Comparison of ENCODE assay signal across 7 cellular contexts in the genomic region with DNA sequence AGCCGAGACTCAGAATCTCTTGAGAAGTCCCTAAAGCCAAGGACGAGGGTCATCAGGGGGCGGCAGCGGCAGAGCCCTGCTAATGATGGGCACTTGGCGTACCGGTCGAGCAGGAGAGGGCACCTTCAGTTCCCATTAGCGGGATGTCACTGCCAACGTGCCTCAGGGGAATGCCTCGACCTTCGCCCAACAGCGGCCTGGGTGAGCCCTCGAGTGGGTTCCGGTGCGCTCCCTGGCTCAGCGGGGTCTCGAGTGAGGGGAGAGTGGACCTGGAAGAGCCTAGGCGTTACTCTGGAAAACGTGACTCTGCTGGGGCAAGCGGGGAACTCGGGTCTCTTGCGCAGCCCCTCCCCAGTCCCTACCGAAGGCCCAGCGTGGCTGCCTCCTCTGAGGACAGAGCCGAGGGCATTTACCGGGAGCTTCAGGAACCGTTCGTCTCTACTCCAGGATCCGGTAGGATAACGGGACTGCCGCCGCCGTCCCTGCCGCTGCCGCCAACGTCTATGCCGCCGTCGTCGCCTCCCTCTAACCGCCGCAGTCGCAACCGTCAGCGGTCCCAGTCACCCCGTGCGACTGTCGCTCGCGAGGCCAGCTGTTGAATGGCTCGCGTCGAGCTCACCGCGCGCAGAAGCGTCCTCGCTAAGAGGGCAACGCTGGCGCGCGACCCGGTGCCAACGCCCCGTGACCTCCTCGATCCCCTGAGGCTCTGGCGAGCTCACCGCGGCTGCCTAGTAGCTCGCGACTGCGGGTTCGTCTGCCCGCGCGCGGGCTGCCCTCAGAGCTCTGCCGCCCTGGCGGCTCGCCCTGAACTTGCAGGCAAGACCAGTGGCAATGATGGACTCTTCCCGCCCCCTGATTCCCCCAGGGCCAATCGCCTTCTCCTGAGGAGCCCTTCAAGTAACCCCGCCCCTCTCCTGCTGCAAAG. TPM values are rescaled to one million over a fixed set of nuclear protein-coding genes. Genes with fewer than 3 reads are reported as not detected.
DNase-seq lines count a peak whose midpoint lies in the region; ATAC-seq and TF ChIP-seq lines count a peak whose summit lies in the region.

No MANE protein-coding gene starts in this region.

- peaks cover 14% of the 10 kb centered on the region for H3K27me3 Mint-ChIP-seq in activated naive CD4-positive, alpha-beta T cell treated with anti-CD3 and anti-CD28 coated beads for 36 hours (ENCODE audit: low read depth)

- ATAC-seq in left cardiac atrium, result peak; percentile 63 to 87
- no peak for ATAC-seq in GM21367 (IDR thresholded peaks at IDR 0.05; ENCODE audit: unreplicated experiment)

- peak overlapping the region; percentile 69 for H3K4me3 Mint-ChIP-seq in activated naive CD4-positive, alpha-beta T cell treated with anti-CD3 and anti-CD28 coated beads for 36 hours

- intact Hi-C loops in activated naive CD4-positive, alpha-beta T cell treated with anti-CD3 and anti-CD28 coated beads for 36 hours (cut with micrococcal nuclease), result no loop called here
- intact Hi-C loops in left cardiac atrium (cut with DNase I), result no loop called here
- intact Hi-C loops in prostate gland (cut with DNase I), result no loop called here

- no peak overlapping the region for H3K27ac Mint-ChIP-seq in activated naive CD4-positive, alpha-beta T cell treated with anti-CD3 and anti-CD28 coated beads for 36 hours

- H3K9me3 ChIP-seq in prostate gland, result no peaks in the 10 kb centered on the region

- DNase-seq in NCI-H524 treated with DMSO at 0.1 percent for 48 hours (lab: John Stamatoyannopoulos, UW), result peak; percentile 19
- DNase-seq in activated naive CD4-positive, alpha-beta T cell treated with anti-CD3 and anti-CD28 coated beads for 36 hours, result peak; percentile 60
- peak; percentile 50 for DNase-seq in left cardiac atrium
- DNase-seq in stimulated activated CD4-positive, alpha-beta T cell treated with anti-CD3 and anti-CD28 coated beads, Interleukin-12 subunit alpha, Interleukin-12 subunit beta, amount 100 ng/mL, for 24 hours (ENCODE audit: low read depth in 2 of 2), result peak; percentile 9 to 41
- no peak for DNase-seq in prostate gland (ENCODE audit: low spot score)
- no peak for DNase-seq in NCI-H146 (lab: John Stamatoyannopoulos, UW)

- CTCF ChIA-PET in activated naive CD4-positive, alpha-beta T cell treated with anti-CD3 and anti-CD28 coated beads for 36 hours (lab: Charles Lee), result interaction anchor here (0.8 to 1.0 kb wide), 3 partner anchors 35 to 402 kb away, joined by 3 to 4 read pairs (median 3); no protein-coding TSS in a partner anchor

- TF ChIP-seq CTCF in prostate gland (IDR thresholded peaks at IDR 0.05), result peak in 1 of 4 experiments; percentile 26

- no peaks in the 10 kb centered on the region for H3K4me1 ChIP-seq in prostate gland (replicated peaks)

- TF ChIP-seq POLR2A in prostate gland (IDR thresholded peaks at IDR 0.05), result no peak

- no peak overlapping the region for H3K27ac ChIP-seq in prostate gland

- H3K36me3 ChIP-seq in prostate gland, result no peaks in the 10 kb centered on the region

- no peaks in the 10 kb centered on the region for H3K9me3 Mint-ChIP-seq in activated naive CD4-positive, alpha-beta T cell treated with anti-CD3 and anti-CD28 coated beads for 36 hours

- H3K4me1 Mint-ChIP-seq in activated naive CD4-positive, alpha-beta T cell treated with anti-CD3 and anti-CD28 coated beads for 36 hours (ENCODE audit: low read depth), result peaks cover 10% of the 10 kb centered on the region

- no peaks in the 10 kb centered on the region for H3K27me3 ChIP-seq in prostate gland (replicated peaks; ENCODE audit: insufficient read depth)

- WGBS in prostate gland, result 45% methylated on average over 19 of the region's 83 CpGs

- H3K4me3 ChIP-seq in prostate gland, result no peak overlapping the region

- no peaks in the 10 kb centered on the region for H3K36me3 Mint-ChIP-seq in activated naive CD4-positive, alpha-beta T cell treated with anti-CD3 and anti-CD28 coated beads for 36 hours (ENCODE audit: low read depth)

RNA-seq across cellular contexts. Expression of gene PGRMC1, which starts 37.1 kb away (rescaled TPM):
- 10 to 100 TPM; 26.3 to 27.0 TPM for total RNA-seq in activated naive CD4-positive, alpha-beta T cell treated with anti-CD3 and anti-CD28 coated beads for 36 hours
- total RNA-seq in left cardiac atrium (10 to 100 TPM; 39.7 to 50.2 TPM), prostate gland (100 to 1,000 TPM; 156 to 171 TPM)

Comparison
In these comparisons a context has a peak if more than half of its experiments do, and no peak if none do; other contexts are left out.
1. DNase-seq: peak in NCI-H524 treated with DMSO at 0.1 percent for 48 hours (single experiment), activated naive CD4-positive, alpha-beta T cell treated with anti-CD3 and anti-CD28 coated beads for 36 hours (single experiment), left cardiac atrium (single experiment) and stimulated activated CD4-positive, alpha-beta T cell treated with anti-CD3 and anti-CD28 coated beads, Interleukin-12 subunit alpha, Interleukin-12 subunit beta, amount 100 ng/mL, for 24 hours (2 of 2); none in prostate gland (single experiment) and NCI-H146 (single experiment).